Comparison of ENCODE assay signal across 8 cellular contexts in the genomic region with DNA sequence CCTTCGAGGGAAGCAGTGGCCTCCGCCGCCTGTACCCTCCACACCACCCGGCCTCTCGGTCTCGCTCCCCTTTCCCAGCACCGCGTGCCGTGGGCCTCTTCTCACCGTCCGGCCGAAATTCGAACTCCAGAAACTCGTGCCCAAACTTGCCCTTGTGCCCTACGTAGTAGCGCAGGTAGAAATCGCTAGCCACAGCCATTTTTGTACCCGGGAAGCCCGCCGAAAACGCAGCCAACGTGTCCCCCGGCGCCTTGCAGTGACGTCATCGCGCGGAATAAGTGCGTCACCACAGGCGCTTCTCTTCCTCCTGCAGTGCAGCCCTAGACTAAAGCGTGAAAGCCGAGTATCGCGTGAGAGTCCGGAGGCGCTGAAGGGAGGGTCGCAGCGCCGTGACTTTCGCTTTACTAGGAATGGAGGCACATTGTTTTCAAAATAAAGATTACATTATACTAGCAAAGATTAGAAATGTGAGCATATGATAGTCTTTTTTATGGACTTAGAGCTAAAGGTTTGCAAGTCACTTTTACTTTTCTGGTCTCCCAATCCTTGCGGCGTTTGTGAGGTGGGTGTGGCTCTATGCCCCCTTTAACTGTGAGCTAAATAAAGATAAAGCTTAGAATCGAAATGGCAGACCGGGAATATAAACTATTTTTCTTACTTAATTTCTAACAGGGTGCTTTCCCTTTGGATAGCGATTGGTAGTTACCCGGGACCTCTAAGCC. TPM values are rescaled to one million over a fixed set of nuclear protein-coding genes. Genes with fewer than 3 reads are reported as not detected.
DNase-seq lines count a peak whose midpoint lies in the region; ATAC-seq and TF ChIP-seq lines count a peak whose summit lies in the region.

A gene (minus strand): TSS at position 276 of the 722 bp plus-strand sequence. CDS start 77 bp downstream, at position 199.

- peaks cover 27% of the 10 kb centered on the region for H3K4me1 Mint-ChIP-seq in activated CD4-positive, alpha-beta T cell treated with anti-CD3 and anti-CD28 coated beads, Interleukin-2, amount 10 ng/mL, durations not matched to agents 24 days and 14 days

- peaks cover 19% of the 10 kb centered on the region for H3K27me3 Mint-ChIP-seq in activated CD4-positive, alpha-beta T cell treated with anti-CD3 and anti-CD28 coated beads, Interleukin-2, amount 10 ng/mL, durations not matched to agents 24 days and 14 days

- H3K4me3 ChIP-seq in BE2C (ENCODE audit: low read depth, low read length) = peak within 1 kb of the TSS; percentile 91
- peak within 1 kb of the TSS; percentile 95 for H3K4me3 ChIP-seq in coronary artery

- H3K9me3 ChIP-seq in BE2C = no peaks in the 10 kb centered on the region

- H3K27me3 ChIP-seq in BE2C (peaks cover 27% of the 10 kb centered on the region), layer of hippocampus (ENCODE audit: control insufficient read depth, insufficient read depth, low read length) (no peaks in the 10 kb centered on the region)

- TF ChIP-seq CTCF in BE2C (IDR thresholded peaks at IDR 0.05; ENCODE audit: low read depth, low read length) = no peak
- no peak for TF ChIP-seq CTCF in coronary artery (IDR thresholded peaks at IDR 0.05)

- no peaks in the 10 kb centered on the region for H3K9me3 Mint-ChIP-seq in activated CD4-positive, alpha-beta T cell treated with anti-CD3 and anti-CD28 coated beads, Interleukin-2, amount 10 ng/mL, durations not matched to agents 24 days and 14 days

- intact Hi-C loops in activated CD4-positive, alpha-beta T cell treated with anti-CD3 and anti-CD28 coated beads, Interleukin-2, amount 10 ng/mL, durations not matched to agents 24 days and 14 days (cut with micrococcal nuclease) = loop anchor here (1.0 to 5.0 kb wide), 5 partner anchors 61 to 746 kb away; a partner anchor contains a TSS

- H3K27ac Mint-ChIP-seq in activated CD4-positive, alpha-beta T cell treated with anti-CD3 and anti-CD28 coated beads, Interleukin-2, amount 10 ng/mL, durations not matched to agents 24 days and 14 days = peak within 1 kb of the TSS; percentile 100

- peak within 1 kb of the TSS; percentile 87 to 91 for H3K27ac ChIP-seq in coronary artery
- peak within 1 kb of the TSS; percentile 83 for H3K27ac ChIP-seq in layer of hippocampus (ENCODE audit: low read depth, low read length)

- peaks cover 25% of the 10 kb centered on the region for H3K36me3 Mint-ChIP-seq in activated CD4-positive, alpha-beta T cell treated with anti-CD3 and anti-CD28 coated beads, Interleukin-2, amount 10 ng/mL, durations not matched to agents 24 days and 14 days (ENCODE audit: low read depth)

- peak within 1 kb of the TSS; percentile 100 for H3K4me3 Mint-ChIP-seq in activated CD4-positive, alpha-beta T cell treated with anti-CD3 and anti-CD28 coated beads, Interleukin-2, amount 10 ng/mL, durations not matched to agents 24 days and 14 days

- peaks cover 21% of the 10 kb centered on the region for H3K36me3 ChIP-seq in BE2C

- DNase-seq in BE2C = peak; percentile 95
- peak; percentile 87 for DNase-seq in NCI-H526 treated with DMSO at 0.1 percent for 48 hours (lab: John Stamatoyannopoulos, UW)
- peak; percentile 100 for DNase-seq in activated CD4-positive, alpha-beta T cell treated with anti-CD3 and anti-CD28 coated beads, Interleukin-2, amount 10 ng/mL, durations not matched to agents 24 days and 14 days
- peak; percentile 97 for DNase-seq in coronary artery (ENCODE audit: low spot score)
- peak; percentile 99 to 100 for DNase-seq in stimulated activated CD4-positive, alpha-beta T cell treated with anti-CD3 and anti-CD28 coated beads, Interleukin-1b, Interleukin-23, amount 100 ng/mL, for 4 hours (ENCODE audit: low read depth in 2 of 2)

- peak; percentile 93 for ATAC-seq in GM19324 (IDR thresholded peaks at IDR 0.05; ENCODE audit: low FRiP score, unreplicated experiment)
- ATAC-seq in HG03469 (IDR thresholded peaks at IDR 0.05; ENCODE audit: unreplicated experiment) = peak; percentile 78

- H3K4me1 ChIP-seq in BE2C = no peaks in the 10 kb centered on the region

RNA-seq across cellular contexts. Expression of the gene that starts here (rescaled TPM):
- 56.8 TPM for polyA plus RNA-seq in BE2C (2012; ENCODE audit: insufficient read depth, insufficient read length, low read depth)
- 88.6 and 91.1 TPM in 2 replicates for total RNA-seq in activated CD4-positive, alpha-beta T cell treated with anti-CD3 and anti-CD28 coated beads, Interleukin-2, amount 10 ng/mL, durations not matched to agents 24 days and 14 days

Comparison
In these comparisons a context has a peak if more than half of its experiments do, and no peak if none do; other contexts are left out.
1. Peak in every context shown above with its lines: DNase-seq, ATAC-seq, H3K4me3 ChIP-seq and H3K27ac ChIP-seq.